In genomic region chr2:98486374-98486981, GRCh38 we compare ENCODE assay signal across 11 cellular contexts. TPM values are rescaled to one million over a fixed set of nuclear protein-coding genes. Genes with fewer than 3 reads are reported as not detected.
DNase-seq lines count a peak whose midpoint lies in the region; ATAC-seq and TF ChIP-seq lines count a peak whose summit lies in the region.
"Had no signal": no experiment of that assay in that cellular context is flagged by ENCODE, and none has a peak within 500 bp of the region (broad histone marks: within the 10 kb centered on the region; RNA-seq: fewer than 3 reads in every experiment).

No MANE protein-coding gene starts in this region.

- H3K4me1 Mint-ChIP-seq in CD14-positive monocyte, result peaks cover 70% of the 10 kb centered on the region
- H3K4me1 Mint-ChIP-seq in Calu3 (ENCODE audit: low read depth, unreplicated experiment), result peaks cover 62% of the 10 kb centered on the region
- peaks cover 97% of the 10 kb centered on the region for H3K4me1 Mint-ChIP-seq in activated CD8-positive, alpha-beta T cell treated with anti-CD3 and anti-CD28 coated beads for 36 hours (ENCODE audit: low read depth)

- H3K9me3 Mint-ChIP-seq in CD14-positive monocyte (peaks cover 0 to 2% (median 0%) of the 10 kb centered on the region in 7 donors), Calu3 (ENCODE audit: low read depth, unreplicated experiment) (no peaks in the 10 kb centered on the region)
- no peaks in the 10 kb centered on the region for H3K9me3 Mint-ChIP-seq in activated CD8-positive, alpha-beta T cell treated with anti-CD3 and anti-CD28 coated beads for 36 hours

- H3K36me3 Mint-ChIP-seq in CD14-positive monocyte (peaks cover 12 to 17% of the 10 kb centered on the region in 2 donors), Calu3 (ENCODE audit: insufficient read depth, unreplicated experiment) (peaks cover 16% of the 10 kb centered on the region)
- H3K36me3 Mint-ChIP-seq in activated CD8-positive, alpha-beta T cell treated with anti-CD3 and anti-CD28 coated beads for 36 hours (ENCODE audit: low read depth), result peaks cover 4% of the 10 kb centered on the region

- POLR2A ChIA-PET in activated CD8-positive, alpha-beta T cell treated with anti-CD3 and anti-CD28 coated beads for 36 hours (lab: Charles Lee), result interaction anchor here (2.3 to 4.5 kb wide), 2 partner anchors 15 to 22 kb away, joined by 12 to 23 read pairs; no protein-coding TSS in a partner anchor

- no peak for ATAC-seq in activated CD8-positive, alpha-beta T cell treated with anti-CD3 and anti-CD28 coated beads for 36 hours
- no peak for ATAC-seq in GM18517 (IDR thresholded peaks at IDR 0.05; ENCODE audit: unreplicated experiment)
- ATAC-seq: esophagus mucosa had no signal

- H3K27me3 Mint-ChIP-seq in CD14-positive monocyte (ENCODE audit: low read depth in 3 of 3) (peaks cover 0 to 4% (median 0%) of the 10 kb centered on the region in 3 donors), Calu3 (ENCODE audit: unreplicated experiment) (no peaks in the 10 kb centered on the region)
- no peaks in the 10 kb centered on the region for H3K27me3 Mint-ChIP-seq in activated CD8-positive, alpha-beta T cell treated with anti-CD3 and anti-CD28 coated beads for 36 hours

- H3K27ac Mint-ChIP-seq in CD14-positive monocyte (peak overlapping the region in 4 of 7 donors; percentile 47 to 68 (median 62)), Calu3 (ENCODE audit: unreplicated experiment) (peak overlapping the region; percentile 26)
- H3K27ac Mint-ChIP-seq in activated CD8-positive, alpha-beta T cell treated with anti-CD3 and anti-CD28 coated beads for 36 hours, result peak overlapping the region; percentile 32

- BruUV-seq in Calu3 (replicated peaks; lab: Mats Ljungman, UMichigan), result no TSS peak

- intact Hi-C loops in CD14-positive monocyte (cut with micrococcal nuclease), result loop anchor here in 1 of 2 donors (5.0 kb wide), 1 partner anchor 39 kb away; no protein-coding TSS in a partner anchor
- intact Hi-C loops in Calu3 (cut with micrococcal nuclease; ENCODE audit: unreplicated experiment), result no loop called here
- intact Hi-C loops in activated CD8-positive, alpha-beta T cell treated with anti-CD3 and anti-CD28 coated beads for 36 hours (cut with micrococcal nuclease), result no loop called here

- TF ChIP-seq CTCF in CD14-positive monocyte (IDR thresholded peaks at IDR 0.05), result no peak
- no peak for TF ChIP-seq CTCF in Calu3 (IDR thresholded peaks at IDR 0.05; ENCODE audit: unreplicated experiment)
- no peak for TF ChIP-seq CTCF in activated CD8-positive, alpha-beta T cell treated with anti-CD3 and anti-CD28 coated beads for 36 hours (IDR thresholded peaks at IDR 0.05)

- CTCF ChIA-PET in Calu3 (lab: Charles Lee), result no interaction called here
- CTCF ChIA-PET in activated CD8-positive, alpha-beta T cell treated with anti-CD3 and anti-CD28 coated beads for 36 hours (lab: Charles Lee), result interaction anchor here (1.0 to 5.6 kb wide), 9 partner anchors 10 to 120 kb away, joined by 3 to 44 read pairs (median 15); no protein-coding TSS in a partner anchor

- H3K4me3 Mint-ChIP-seq in CD14-positive monocyte, result no peak overlapping the region
- H3K4me3 Mint-ChIP-seq in Calu3 (ENCODE audit: low read depth, unreplicated experiment), result no peak overlapping the region
- H3K4me3 Mint-ChIP-seq in activated CD8-positive, alpha-beta T cell treated with anti-CD3 and anti-CD28 coated beads for 36 hours, result no peak overlapping the region

- DNase-seq in CD14-positive monocyte (ENCODE audit: low spot score) (no peak), Calu3 (no peak), mesenteric fat pad (ENCODE audit: low spot score) (peak; percentile 43), NCI-H2107 treated with DMSO at 0.1 percent for 48 hours (lab: John Stamatoyannopoulos, UW; ENCODE audit: unreplicated experiment) (no peak), AML-193 (lab: John Stamatoyannopoulos, UW) (no peak)
- DNase-seq in activated CD8-positive, alpha-beta T cell treated with anti-CD3 and anti-CD28 coated beads for 36 hours, result no peak
- DNase-seq: C1 segment of cervical spinal cord, colonic mucosa, thyroid gland had no signal

RNA-seq across cellular contexts. Expression of gene INPP4A, which starts 41.8 kb away (rescaled TPM):
- polyA plus RNA-seq in CD14-positive monocyte, result 10 to 100 TPM; 13.7 to 20.7 TPM
- 26.7 and 28.2 TPM in 2 replicates for total RNA-seq in Calu3 (2022)
- total RNA-seq in activated CD8-positive, alpha-beta T cell treated with anti-CD3 and anti-CD28 coated beads for 36 hours, result 10 to 100 TPM; 46.7 to 46.9 TPM
- total RNA-seq in mesenteric fat pad, result 30.3 TPM
